In genomic region chr5:170287532-170287931, GRCh38 we compare ENCODE assay signal across 9 cellular contexts. TPM values are rescaled to one million over a fixed set of nuclear protein-coding genes. Genes with fewer than 3 reads are reported as not detected.
DNase-seq lines count a peak whose midpoint lies in the region; ATAC-seq and TF ChIP-seq lines count a peak whose summit lies in the region.
"Had no signal": no experiment of that assay in that cellular context is flagged by ENCODE, and none has a peak within 500 bp of the region (broad histone marks: within the 10 kb centered on the region; RNA-seq: fewer than 3 reads in every experiment).

No MANE protein-coding gene starts in this region.

- peaks cover 100% of the 10 kb centered on the region in 3 donors for H3K4me1 Mint-ChIP-seq in CD8-positive, alpha-beta memory T cell
- peaks cover 91% of the 10 kb centered on the region for H3K4me1 Mint-ChIP-seq in dendritic cell treated with granulocyte-macrophage colony-stimulating factor and Interleukin-4, amounts not matched to agents 40 ng/mL and 50 ng/mL, for 4 days (ENCODE audit: low read depth)

- intact Hi-C loops in dendritic cell treated with granulocyte-macrophage colony-stimulating factor and Interleukin-4, amounts not matched to agents 40 ng/mL and 50 ng/mL, for 4 days (cut with micrococcal nuclease), result no loop called here
- intact Hi-C loops in psoas muscle (cut with DNase I), result no loop called here

- H3K27ac Mint-ChIP-seq in CD8-positive, alpha-beta memory T cell, result peak overlapping the region; percentile 89 to 99 (median 96)
- peak overlapping the region; percentile 55 for H3K27ac Mint-ChIP-seq in dendritic cell treated with granulocyte-macrophage colony-stimulating factor and Interleukin-4, amounts not matched to agents 40 ng/mL and 50 ng/mL, for 4 days

- peaks cover 98% of the 10 kb centered on the region for H3K4me1 ChIP-seq in CD8-positive, alpha-beta memory T cell (ENCODE audit: insufficient read depth, low read length)
- H3K4me1 ChIP-seq in psoas muscle, result no peaks in the 10 kb centered on the region

- no peaks in the 10 kb centered on the region for H3K9me3 ChIP-seq in CD8-positive, alpha-beta memory T cell (ENCODE audit: low read length)
- H3K9me3 ChIP-seq in psoas muscle, result peaks cover 4% of the 10 kb centered on the region

- peaks cover 87% of the 10 kb centered on the region for H3K36me3 ChIP-seq in CD8-positive, alpha-beta memory T cell (ENCODE audit: insufficient read depth, low read length)
- no peaks in the 10 kb centered on the region for H3K36me3 ChIP-seq in psoas muscle (ENCODE audit: insufficient read depth in 1 of 2, low read depth in 1 of 2)

- no peaks in the 10 kb centered on the region for H3K9me3 Mint-ChIP-seq in CD8-positive, alpha-beta memory T cell
- no peaks in the 10 kb centered on the region for H3K9me3 Mint-ChIP-seq in dendritic cell treated with granulocyte-macrophage colony-stimulating factor and Interleukin-4, amounts not matched to agents 40 ng/mL and 50 ng/mL, for 4 days

- H3K27me3 ChIP-seq in CD8-positive, alpha-beta memory T cell (ENCODE audit: insufficient read depth, low read length, poor library complexity, severe bottlenecking), result no peaks in the 10 kb centered on the region
- H3K27me3 ChIP-seq in psoas muscle (ENCODE audit: insufficient read depth in 3 of 3, low read length in 2 of 3), result peaks cover 0 to 3% (median 0%) of the 10 kb centered on the region in 3 donors

- peak overlapping the region; percentile 69 to 98 (median 75) for H3K4me3 Mint-ChIP-seq in CD8-positive, alpha-beta memory T cell
- H3K4me3 Mint-ChIP-seq in dendritic cell treated with granulocyte-macrophage colony-stimulating factor and Interleukin-4, amounts not matched to agents 40 ng/mL and 50 ng/mL, for 4 days, result no peak overlapping the region

- CTCF ChIA-PET in CD8-positive, alpha-beta memory T cell (lab: Charles Lee), result interaction anchor here (0.9 to 22.4 kb wide), 9 partner anchors 8 to 52 kb away, joined by 3 to 292 read pairs (median 3); partner anchors contain the start of gene LCP2

- peak; percentile 7 to 80 (median 65) for ATAC-seq in psoas muscle
- no peak for ATAC-seq in GM18498 (IDR thresholded peaks at IDR 0.05; ENCODE audit: unreplicated experiment)

- no peak for TF ChIP-seq CTCF in psoas muscle (IDR thresholded peaks at IDR 0.05)

- no peak for DNase-seq in CD8-positive, alpha-beta memory T cell
- DNase-seq in RPMI8226, result peak; percentile 11
- DNase-seq in psoas muscle, result peak; percentile 55 to 70
- DNase-seq in GM03348 (ENCODE audit: low spot score), result no peak
- DNase-seq in COR-L47 (lab: John Stamatoyannopoulos, UW), result no peak
- DNase-seq in NCI-H2227 treated with DMSO at 0.1 percent for 48 hours (lab: John Stamatoyannopoulos, UW), result no peak
- DNase-seq: DMS53 had no signal

- peaks cover 34 to 96% (median 60%) of the 10 kb centered on the region in 3 donors for H3K36me3 Mint-ChIP-seq in CD8-positive, alpha-beta memory T cell
- H3K36me3 Mint-ChIP-seq in dendritic cell treated with granulocyte-macrophage colony-stimulating factor and Interleukin-4, amounts not matched to agents 40 ng/mL and 50 ng/mL, for 4 days (ENCODE audit: low read depth), result peaks cover 100% of the 10 kb centered on the region

- H3K4me3 ChIP-seq in CD8-positive, alpha-beta memory T cell (ENCODE audit: low read length), result peak overlapping the region; percentile 17
- no peak overlapping the region for H3K4me3 ChIP-seq in psoas muscle

- no peaks in the 10 kb centered on the region for H3K27me3 Mint-ChIP-seq in CD8-positive, alpha-beta memory T cell
- no peaks in the 10 kb centered on the region for H3K27me3 Mint-ChIP-seq in dendritic cell treated with granulocyte-macrophage colony-stimulating factor and Interleukin-4, amounts not matched to agents 40 ng/mL and 50 ng/mL, for 4 days

- 19 to 41% (median 25%) methylated on average over 1 of the region's 1 CpG for WGBS in psoas muscle, 3 donors

- POLR2A ChIA-PET in CD8-positive, alpha-beta memory T cell (lab: Charles Lee), result interaction anchor here (1.0 to 16.5 kb wide), 3 partner anchors 10 to 27 kb away, joined by 3 to 290 read pairs (median 6); partner anchors contain the start of gene LCP2

- no peak overlapping the region for H3K27ac ChIP-seq in CD8-positive, alpha-beta memory T cell (ENCODE audit: low read depth, low read length)
- peak overlapping the region; percentile 36 for H3K27ac ChIP-seq in psoas muscle

RNA-seq across cellular contexts. Expression of gene LCP2, which starts 10.0 kb away (rescaled TPM):
- 100 to 1,000 TPM; 219 to 224 TPM for total RNA-seq in CD8-positive, alpha-beta memory T cell
- polyA plus RNA-seq in CD8-positive, alpha-beta memory T cell, result 288 TPM
- total RNA-seq in psoas muscle, result 1 to 10 TPM; 4.2 to 6.0 (median 4.8) TPM
- 1 to 10 TPM in 2 of 3 donors, under 1 TPM in 1; 0.76 to 1.8 (median 1.2) TPM for polyA plus RNA-seq in psoas muscle

RNA-seq across cellular contexts. Expression of gene C5orf58, which starts 54.7 kb away (rescaled TPM):
- total RNA-seq in CD8-positive, alpha-beta memory T cell, result not detected
- 0.99 TPM for polyA plus RNA-seq in CD8-positive, alpha-beta memory T cell
- total RNA-seq in psoas muscle, result not detected
- not detected for polyA plus RNA-seq in psoas muscle

Comparison
In these comparisons a context has a peak if more than half of its experiments do, and no peak if none do; other contexts are left out.
1. DNase-seq: peak in RPMI8226 (single experiment) and psoas muscle (2 of 2); none in CD8-positive, alpha-beta memory T cell (0 of 5), GM03348 (single experiment), COR-L47 (single experiment) and NCI-H2227 treated with DMSO at 0.1 percent for 48 hours (single experiment).
2. RNA of gene LCP2, which starts 10.0 kb away (total RNA-seq): 219 to 224 TPM in CD8-positive, alpha-beta memory T cell; 4.2 to 6.0 TPM in psoas muscle; every median in the first group is over 10 times any median in the second.